ENCODE assay signal across 13 cellular contexts in genomic region chr10:20970708-20971107, GRCh38.
DNase-seq lines count a peak whose midpoint lies in the region; ATAC-seq and TF ChIP-seq lines count a peak whose summit lies in the region.
"Had no signal": no experiment of that assay in that cellular context is flagged by ENCODE, and none has a peak within 500 bp of the region (broad histone marks: within the 10 kb centered on the region; RNA-seq: fewer than 3 reads in every experiment).

No MANE protein-coding gene starts in this region.

- DNase-seq in MV-4-11 (lab: John Stamatoyannopoulos, UW) (peak; percentile 47), NCI-H524 (lab: John Stamatoyannopoulos, UW) (no peak), NCI-H1105 (lab: John Stamatoyannopoulos, UW) (no peak), endothelial cell (ENCODE audit: low spot score) (no peak), RPMI8226 (no peak)
- DNase-seq: aorta; immature natural killer cell; NCI-H510A treated with DMSO at 0.1 percent for 48 hours; stimulated activated naive CD8-positive, alpha-beta T cell treated with anti-CD3 and anti-CD28 coated beads, Interleukin-15, Interleukin-2, amounts not matched to agents 100 U/mL and 50 U/mL, for 24 hours had no signal

- peak; percentile 98 for ATAC-seq in GM18511 (IDR thresholded peaks at IDR 0.05; ENCODE audit: unreplicated experiment)
- ATAC-seq in GM21367 (IDR thresholded peaks at IDR 0.05; ENCODE audit: unreplicated experiment): peak; percentile 95
- peak; percentile 95 for ATAC-seq in HG03025 (IDR thresholded peaks at IDR 0.05; ENCODE audit: low FRiP score, unreplicated experiment)
- ATAC-seq: natural killer cell treated with Interleukin-12 subunit alpha and Interleukin-12 subunit beta and Interleukin-15 and Interleukin-18, amount 100 ng/mL, for 72 hours; stimulated activated naive CD8-positive, alpha-beta T cell treated with anti-CD3 and anti-CD28 coated beads, Interleukin-15, Interleukin-2, amounts not matched to agents 100 U/mL and 50 U/mL, for 24 hours had no signal

- no peak overlapping the region for H3K4me3 Mint-ChIP-seq in endothelial cell (ENCODE audit: unreplicated experiment)
- H3K4me3 Mint-ChIP-seq: immature natural killer cell; natural killer cell treated with Interleukin-12 subunit alpha and Interleukin-12 subunit beta and Interleukin-15 and Interleukin-18, amount 100 ng/mL, for 72 hours had no signal

- TF ChIP-seq CTCF in endothelial cell (IDR thresholded peaks at IDR 0.05; ENCODE audit: unreplicated experiment): no peak

- H3K27ac Mint-ChIP-seq in endothelial cell (ENCODE audit: unreplicated experiment): no peak overlapping the region
- H3K27ac Mint-ChIP-seq: immature natural killer cell; natural killer cell treated with Interleukin-12 subunit alpha and Interleukin-12 subunit beta and Interleukin-15 and Interleukin-18, amount 100 ng/mL, for 72 hours had no signal

- no peaks in the 10 kb centered on the region for H3K27me3 Mint-ChIP-seq in endothelial cell (ENCODE audit: unreplicated experiment)
- H3K27me3 Mint-ChIP-seq: natural killer cell treated with Interleukin-12 subunit alpha and Interleukin-12 subunit beta and Interleukin-15 and Interleukin-18, amount 100 ng/mL, for 72 hours had no signal

- H3K9me3 Mint-ChIP-seq in endothelial cell (ENCODE audit: unreplicated experiment): no peaks in the 10 kb centered on the region
- H3K9me3 Mint-ChIP-seq: natural killer cell treated with Interleukin-12 subunit alpha and Interleukin-12 subunit beta and Interleukin-15 and Interleukin-18, amount 100 ng/mL, for 72 hours had no signal

- H3K36me3 Mint-ChIP-seq in endothelial cell (ENCODE audit: low read depth, unreplicated experiment): no peaks in the 10 kb centered on the region
- H3K36me3 Mint-ChIP-seq: immature natural killer cell; natural killer cell treated with Interleukin-12 subunit alpha and Interleukin-12 subunit beta and Interleukin-15 and Interleukin-18, amount 100 ng/mL, for 72 hours had no signal

- H3K4me1 Mint-ChIP-seq in endothelial cell (ENCODE audit: unreplicated experiment): no peaks in the 10 kb centered on the region
- H3K4me1 Mint-ChIP-seq: immature natural killer cell had no signal
